ENCODE assay signal across 10 cellular contexts in genomic region chr1:28313710-28314510, GRCh38. TPM values are rescaled to one million over a fixed set of nuclear protein-coding genes. Genes with fewer than 3 reads are reported as not detected.
DNase-seq lines count a peak whose midpoint lies in the region; ATAC-seq, FAIRE-seq and TF ChIP-seq lines count a peak whose summit lies in the region.
"Had no signal": no experiment of that assay in that cellular context is flagged by ENCODE, and none has a peak within 500 bp of the region (broad histone marks: within the 10 kb centered on the region; RNA-seq: fewer than 3 reads in every experiment).

No MANE protein-coding gene starts in this region.

- H3K27ac ChIP-seq in pancreas (peak overlapping the region; percentile 24 to 89 (median 72)), A673 (ENCODE audit: low read depth, low read length, poor library complexity, severe bottlenecking) (no peak overlapping the region), vagina (no peak overlapping the region)

- H3K36me3 ChIP-seq in pancreas = no peaks in the 10 kb centered on the region
- no peaks in the 10 kb centered on the region for H3K36me3 ChIP-seq in A673 (ENCODE audit: insufficient read depth, low read length, poor library complexity, severe bottlenecking)
- no peaks in the 10 kb centered on the region for H3K36me3 ChIP-seq in vagina

- H3K27me3 ChIP-seq in pancreas (no peaks in the 10 kb centered on the region), A673 (replicated peaks; ENCODE audit: insufficient read depth, low read depth, low read length, poor library complexity) (no peaks in the 10 kb centered on the region), vagina (no peaks in the 10 kb centered on the region)

- 14 to 21% methylated on average over 6 of the region's 6 CpGs for WGBS in pancreas, 2 donors

- ATAC-seq in pancreas = peak; percentile 89 to 95 (median 95)
- ATAC-seq: activated CD8-positive, alpha-beta memory T cell treated with anti-CD3 and anti-CD28 coated beads, Interleukin-2, amount 10 ng/mL, durations not matched to agents 7 days and 5 days had no signal

- H3K4me3 ChIP-seq in pancreas = no peak overlapping the region
- H3K4me3 ChIP-seq in A673 (ENCODE audit: low read depth, low read length, poor library complexity, severe bottlenecking) = no peak overlapping the region
- H3K4me3 ChIP-seq in vagina = no peak overlapping the region

- BruUV-seq in A673 (replicated peaks; lab: Mats Ljungman, UMichigan) = no TSS peak

- intact Hi-C loops in pancreas (cut with DNase I) (no loop called here), A673 (cut with micrococcal nuclease; ENCODE audit: unreplicated experiment) (no loop called here), vagina (cut with DNase I) (no loop called here)

- FAIRE-seq in RCC 7860 (lab: Jason Lieb, UNC) = peak; percentile 81
- FAIRE-seq in pancreas (lab: Jason Lieb, UNC) = no peak

- TF ChIP-seq CTCF in pancreas (IDR thresholded peaks at IDR 0.05) (no peak), A673 (conservative IDR thresholded peaks at IDR 0.05; ENCODE audit: low read depth, low read length) (no peak), vagina (IDR thresholded peaks at IDR 0.05) (no peak)

- CTCF ChIA-PET in A673 (lab: Charles Lee) = no interaction called here

- H3K9me3 ChIP-seq in pancreas (no peaks in the 10 kb centered on the region), A673 (ENCODE audit: low read depth, low read length, poor library complexity, severe bottlenecking) (no peaks in the 10 kb centered on the region), vagina (no peaks in the 10 kb centered on the region)

- TF ChIP-seq POLR2A in vagina (IDR thresholded peaks at IDR 0.05) = no peak

- DNase-seq in Daoy (ENCODE audit: low read depth) (peak; percentile 37), RCC 7860 (ENCODE audit: low spot score) (peak; percentile 62), fibroblast of gingiva (ENCODE audit: low read depth) (peak; percentile 58), pancreas (peak; percentile 76 to 90 (median 86)), A673 (ENCODE audit: low spot score) (no peak), vagina (ENCODE audit: extremely low spot score in 2 of 2) (no peak), NCI-H2081 treated with DMSO at 0.1 percent for 48 hours (lab: John Stamatoyannopoulos, UW) (no peak), cerebellar nuclear complex (lab: John Stamatoyannopoulos, UW) (no peak)
- DNase-seq: activated CD8-positive, alpha-beta memory T cell treated with anti-CD3 and anti-CD28 coated beads, Interleukin-2, amount 10 ng/mL, durations not matched to agents 7 days and 5 days; effector CD8-positive, alpha-beta T cell had no signal

- H3K4me1 ChIP-seq in pancreas = peaks cover 11 to 28% (median 28%) of the 10 kb centered on the region in 3 donors
- no peaks in the 10 kb centered on the region for H3K4me1 ChIP-seq in A673 (ENCODE audit: insufficient read depth, low read length, poor library complexity, severe bottlenecking)
- H3K4me1 ChIP-seq in vagina = no peaks in the 10 kb centered on the region

- POLR2A ChIA-PET in A673 (lab: Charles Lee; ENCODE audit: low non-redundant PET) = no interaction called here

RNA-seq across cellular contexts. Expression of gene MED18, which starts 14.9 kb away (rescaled TPM):
- total RNA-seq in Daoy (2014; rRNA removed; shearing (Covaris generic)) = 19.1 and 21.2 TPM in 2 replicates
- total RNA-seq in pancreas (1 to 10 TPM; 4.3 to 7.9 (median 6.5) TPM), A673 (2021) (12.1 and 13.9 TPM in 2 replicates), vagina (8.8 TPM)
- polyA plus RNA-seq in pancreas = 10 to 100 TPM in 1 of 2 donors, 1 to 10 TPM in 1; 7.9 to 12.5 TPM

RNA-seq across cellular contexts. Expression of gene SESN2, which starts 54.6 kb away (rescaled TPM):
- total RNA-seq in Daoy (2014; rRNA removed; shearing (Covaris generic)) = 5.9 and 10.0 TPM in 2 replicates
- total RNA-seq in pancreas (10 to 100 TPM in 1 of 6 donors, 1 to 10 TPM in 5; 4.0 to 38.3 (median 7.3) TPM), A673 (2021) (15.7 and 19.8 TPM in 2 replicates), vagina (14.7 TPM)
- 1 to 10 TPM; 5.7 to 9.7 TPM for polyA plus RNA-seq in pancreas

RNA-seq across cellular contexts. Expression of gene PHACTR4, which starts 55.6 kb away (rescaled TPM):
- total RNA-seq in Daoy (2014; rRNA removed; shearing (Covaris generic)) = 10.9 and 12.2 TPM in 2 replicates
- total RNA-seq in pancreas (10 to 100 TPM; 13.5 to 25.8 (median 15.9) TPM), A673 (2021) (63.4 and 66.2 TPM in 2 replicates), vagina (28.7 TPM)
- polyA plus RNA-seq in pancreas = 10 to 100 TPM; 12.5 to 13.3 TPM

Comparison
In these comparisons a context has a peak if more than half of its experiments do, and no peak if none do; other contexts are left out.
1. DNase-seq: peak in Daoy (single experiment), RCC 7860 (single experiment), fibroblast of gingiva (single experiment) and pancreas (6 of 6); none in A673 (single experiment), vagina (0 of 2), NCI-H2081 treated with DMSO at 0.1 percent for 48 hours (single experiment) and cerebellar nuclear complex (0 of 2).
2. H3K27ac ChIP-seq: peak in pancreas (4 of 4); none in A673 (single experiment) and vagina (single experiment).